ENCODE assay signal across 8 cellular contexts in genomic region chrX:3962511-3963350, GRCh38.
DNase-seq lines count a peak whose midpoint lies in the region; ATAC-seq and TF ChIP-seq lines count a peak whose summit lies in the region.

No MANE protein-coding gene starts in this region.

- no peak overlapping the region for H3K27ac ChIP-seq in heart right ventricle
- H3K27ac ChIP-seq in adrenal gland = no peak overlapping the region
- H3K27ac ChIP-seq in left lung = no peak overlapping the region
- no peak overlapping the region for H3K27ac ChIP-seq in right cardiac atrium (ENCODE audit: low read length)

- H3K4me3 ChIP-seq in heart right ventricle (no peak overlapping the region), adrenal gland (no peak overlapping the region), left lung (no peak overlapping the region), right cardiac atrium (ENCODE audit: low read length) (no peak overlapping the region)

- H3K4me1 Mint-ChIP-seq in activated T-cell treated with anti-CD3 and anti-CD28 coated beads, Interleukin-2, amount 50 U/mL, for 4 hours (ENCODE audit: low read depth) = peaks cover 3% of the 10 kb centered on the region

- H3K36me3 Mint-ChIP-seq in activated T-cell treated with anti-CD3 and anti-CD28 coated beads, Interleukin-2, amount 50 U/mL, for 4 hours (ENCODE audit: insufficient read depth) = no peaks in the 10 kb centered on the region

- ATAC-seq in heart right ventricle = no peak
- no peak for ATAC-seq in Right ventricle myocardium inferior
- ATAC-seq in left lung = peak; percentile 57
- no peak for ATAC-seq in activated T-cell treated with anti-CD3 and anti-CD28 coated beads, Interleukin-2, amount 50 U/mL, for 4 hours
- no peak for ATAC-seq in right cardiac atrium

- no peaks in the 10 kb centered on the region for H3K36me3 ChIP-seq in heart right ventricle
- H3K36me3 ChIP-seq in adrenal gland (replicated peaks in 1 of 2) = no peaks in the 10 kb centered on the region
- no peaks in the 10 kb centered on the region for H3K36me3 ChIP-seq in left lung

- H3K27me3 ChIP-seq in heart right ventricle = peaks cover 0 to 9% (median 0%) of the 10 kb centered on the region in 7 donors
- peaks cover 6% of the 10 kb centered on the region for H3K27me3 ChIP-seq in adrenal gland
- H3K27me3 ChIP-seq in left lung = no peaks in the 10 kb centered on the region
- H3K27me3 ChIP-seq in right cardiac atrium (ENCODE audit: control insufficient read depth, insufficient read depth) = no peaks in the 10 kb centered on the region

- H3K27me3 Mint-ChIP-seq in activated T-cell treated with anti-CD3 and anti-CD28 coated beads, Interleukin-2, amount 50 U/mL, for 4 hours (ENCODE audit: low read depth) = peaks cover 17% of the 10 kb centered on the region

- intact Hi-C loops in heart right ventricle (cut with DNase I) = no loop called here
- intact Hi-C loops in Right ventricle myocardium inferior (cut with DNase I) = no loop called here
- intact Hi-C loops in adrenal gland (cut with DNase I) = no loop called here
- intact Hi-C loops in left lung (cut with DNase I) = no loop called here
- intact Hi-C loops in right cardiac atrium (cut with DNase I) = no loop called here

- no peak overlapping the region for H3K4me3 Mint-ChIP-seq in activated T-cell treated with anti-CD3 and anti-CD28 coated beads, Interleukin-2, amount 50 U/mL, for 4 hours

- H3K9me3 Mint-ChIP-seq in activated T-cell treated with anti-CD3 and anti-CD28 coated beads, Interleukin-2, amount 50 U/mL, for 4 hours = no peaks in the 10 kb centered on the region

- 2 to 5% methylated on average over 15 of the region's 15 CpGs for WGBS in heart right ventricle, 2 donors
- 5 to 6% (median 5%) methylated on average over 15 of the region's 15 CpGs for WGBS in adrenal gland, 4 donors
- WGBS in right cardiac atrium = 4% methylated on average over 15 of the region's 15 CpGs

- H3K4me1 ChIP-seq in heart right ventricle (no peaks in the 10 kb centered on the region), adrenal gland (replicated peaks in 1 of 2) (no peaks in the 10 kb centered on the region), left lung (no peaks in the 10 kb centered on the region), right cardiac atrium (ENCODE audit: control insufficient read depth, insufficient read depth, low read length) (no peaks in the 10 kb centered on the region)

- H3K9me3 ChIP-seq in heart right ventricle (no peaks in the 10 kb centered on the region), adrenal gland (replicated peaks in 1 of 3) (no peaks in the 10 kb centered on the region), left lung (no peaks in the 10 kb centered on the region), right cardiac atrium (ENCODE audit: control insufficient read depth, low read length) (no peaks in the 10 kb centered on the region)

- TF ChIP-seq CTCF in heart right ventricle (IDR thresholded peaks at IDR 0.05) = peak in 7 of 9 donors; percentile 19 to 56 (median 48)
- peak in 5 of 6 experiments; percentile 17 to 55 (median 18) for TF ChIP-seq CTCF in adrenal gland (IDR thresholded peaks at IDR 0.05)
- peak in 1 of 2 donors; percentile 53 for TF ChIP-seq CTCF in left lung (IDR thresholded peaks at IDR 0.05)

- no peak for TF ChIP-seq POLR2A in adrenal gland (IDR thresholded peaks at IDR 0.05)

- DNase-seq in heart right ventricle = no peak
- no peak for DNase-seq in Right ventricle myocardium inferior (ENCODE audit: missing footprints)
- DNase-seq in LoVo (ENCODE audit: low spot score) = peak; percentile 16
- DNase-seq in adrenal gland = no peak
- DNase-seq in left lung = no peak
- no peak for DNase-seq in activated T-cell treated with anti-CD3 and anti-CD28 coated beads, Interleukin-2, amount 50 U/mL, for 4 hours
- no peak for DNase-seq in right cardiac atrium
- no peak for DNase-seq in HuH-7.5 (ENCODE audit: low spot score)
